Comparison of ENCODE assay signal across 12 cellular contexts in genomic region chr17:81517009-81517338, GRCh38. TPM values are rescaled to one million over a fixed set of nuclear protein-coding genes. Genes with fewer than 3 reads are reported as not detected.
DNase-seq lines count a peak whose midpoint lies in the region; ATAC-seq, FAIRE-seq and TF ChIP-seq lines count a peak whose summit lies in the region.
"Had no signal": no experiment of that assay in that cellular context is flagged by ENCODE, and none has a peak within 500 bp of the region (broad histone marks: within the 10 kb centered on the region; RNA-seq: fewer than 3 reads in every experiment).

No MANE protein-coding gene starts in this region.

- TF ChIP-seq POLR2A in esophagus muscularis mucosa (IDR thresholded peaks at IDR 0.05; ENCODE audit: low read depth) (no peak), ovary (IDR thresholded peaks at IDR 0.05) (no peak)

- no peak for DNase-seq in CD4-positive, alpha-beta T cell
- DNase-seq in Panc1 (ENCODE audit: low read depth, low spot score): no peak
- no peak for DNase-seq in esophagus muscularis mucosa (ENCODE audit: extremely low spot score)
- no peak for DNase-seq in ovary
- no peak for DNase-seq in NCI-H526 (lab: John Stamatoyannopoulos, UW)
- DNase-seq in small intestine: no peak
- DNase-seq: activated naive CD4-positive, alpha-beta T cell treated with anti-CD3 and anti-CD28 coated beads for 36 hours; DMS79 treated with DMSO at 0.1 percent for 48 hours; NCI-H1436 treated with DMSO at 0.1 percent for 48 hours had no signal

- in situ Hi-C loops in Panc1 (cut with HindIII; ENCODE audit: low pct_unique_long_range_greater_than_20kb, low sequenced_read_pairs): no loop called here

- WGBS in esophagus muscularis mucosa: 67% methylated on average over 7 of the region's 9 CpGs
- whole genome bisulfite sequencing in ovary, 3 donors: 72 to 79% (median 78%) methylated on average over 9 of the region's 9 CpGs
- 76 to 91% (median 87%) methylated on average over 8 to 9 of the region's 9 CpGs for WGBS in small intestine, 3 donors

- intact Hi-C loops in CD4-positive, alpha-beta T cell (cut with DNase I, micrococcal nuclease): loop anchor here in 1 of 2 experiments (10.0 kb wide), 4 partner anchors 222 to 1252 kb away; partner anchors contain the start of genes P4HB, RNF213 and SLC38A10
- intact Hi-C loops in Panc1 (cut with micrococcal nuclease; ENCODE audit: unreplicated experiment) (loop anchor here (5.0 kb wide), 1 partner anchor 125 kb away; no protein-coding TSS in a partner anchor), esophagus muscularis mucosa (cut with DNase I) (loop anchor here (5.0 kb wide), 1 partner anchor 35 kb away; the partner anchor contains the start of gene FAAP100), ovary (cut with DNase I) (no loop called here)

- H3K9me3 ChIP-seq in CD4-positive, alpha-beta T cell (ENCODE audit: control insufficient read depth, low read length): no peaks in the 10 kb centered on the region
- H3K9me3 ChIP-seq in Panc1 (ENCODE audit: control insufficient read depth, insufficient read depth, low read depth, low read length) (no peaks in the 10 kb centered on the region), esophagus muscularis mucosa (no peaks in the 10 kb centered on the region), ovary (no peaks in the 10 kb centered on the region), small intestine (ENCODE audit: control insufficient read depth, low read depth) (no peaks in the 10 kb centered on the region)
- H3K9me3 ChIP-seq: neutrophil had no signal

- no peaks in the 10 kb centered on the region for H3K27me3 ChIP-seq in CD4-positive, alpha-beta T cell (ENCODE audit: control insufficient read depth, insufficient read depth, low read length)
- no peaks in the 10 kb centered on the region for H3K27me3 ChIP-seq in Panc1 (ENCODE audit: control insufficient read depth, insufficient read depth, low read length)
- H3K27me3 ChIP-seq in esophagus muscularis mucosa: peaks cover 0 to 5% (median 0%) of the 10 kb centered on the region in 4 donors
- H3K27me3 ChIP-seq in ovary: no peaks in the 10 kb centered on the region
- H3K27me3 ChIP-seq in small intestine (ENCODE audit: control insufficient read depth in 2 of 2, insufficient read depth in 2 of 2, low read length in 2 of 2): no peaks in the 10 kb centered on the region

- FAIRE-seq in small intestine (lab: Jason Lieb, UNC): no peak

- H3K27me3 Mint-ChIP-seq in CD4-positive, alpha-beta T cell: no peaks in the 10 kb centered on the region

- POLR2A ChIA-PET in CD4-positive, alpha-beta T cell (lab: Charles Lee): interaction anchor here (9.3 kb wide), 1 partner anchor 35 kb away, joined by 93 read pairs; the partner anchor contains the start of gene FAAP100
- POLR2A ChIA-PET in Panc1 (lab: Charles Lee): interaction anchor here (0.6 kb wide), 1 partner anchor 11 kb away, joined by 6 read pairs; no protein-coding TSS in a partner anchor

- H3K4me1 Mint-ChIP-seq in CD4-positive, alpha-beta T cell (ENCODE audit: low read depth): peaks cover 24% of the 10 kb centered on the region

- H3K36me3 ChIP-seq in Panc1 (ENCODE audit: control insufficient read depth, insufficient read depth, low read length) (peaks cover 4% of the 10 kb centered on the region; the same call in 1 of the 2 replicates), esophagus muscularis mucosa (peaks cover 1 to 6% (median 3%) of the 10 kb centered on the region in 4 donors), ovary (no peaks in the 10 kb centered on the region), small intestine (ENCODE audit: control insufficient read depth in 2 of 2, insufficient read depth in 2 of 2, low read length in 2 of 2) (no peaks in the 10 kb centered on the region)

- H3K9me3 Mint-ChIP-seq in CD4-positive, alpha-beta T cell: no peaks in the 10 kb centered on the region
- H3K9me3 Mint-ChIP-seq: activated naive CD4-positive, alpha-beta T cell treated with anti-CD3 and anti-CD28 coated beads for 36 hours had no signal

- ATAC-seq in CD4-positive, alpha-beta T cell (ENCODE audit: poor library complexity): no peak
- ATAC-seq in Panc1 (no peak), GM18519 (IDR thresholded peaks at IDR 0.05; ENCODE audit: low FRiP score, unreplicated experiment) (no peak), GM21423 (IDR thresholded peaks at IDR 0.05; ENCODE audit: unreplicated experiment) (no peak)

- H3K4me3 ChIP-seq in Panc1 (ENCODE audit: low read depth in 2 of 2, low read length in 2 of 2): peak overlapping the region; percentile 68 to 82
- peak overlapping the region; percentile 88 to 94 (median 91) for H3K4me3 ChIP-seq in esophagus muscularis mucosa
- peak overlapping the region; percentile 93 for H3K4me3 ChIP-seq in ovary
- H3K4me3 ChIP-seq in small intestine (ENCODE audit: low read depth in 1 of 2, low read length in 2 of 2): no peak overlapping the region

- TF ChIP-seq CTCF in CD4-positive, alpha-beta T cell (IDR thresholded peaks at IDR 0.05): no peak
- no peak for TF ChIP-seq CTCF in Panc1 (IDR thresholded peaks at IDR 0.05)
- TF ChIP-seq CTCF in esophagus muscularis mucosa (IDR thresholded peaks at IDR 0.05): no peak
- no peak for TF ChIP-seq CTCF in ovary (IDR thresholded peaks at IDR 0.05)

- peak overlapping the region; percentile 38 for H3K4me3 Mint-ChIP-seq in CD4-positive, alpha-beta T cell

- H3K4me1 ChIP-seq in Panc1 (ENCODE audit: control insufficient read depth, insufficient read depth, low read length) (peaks cover 36% of the 10 kb centered on the region), esophagus muscularis mucosa (peaks cover 48 to 60% (median 53%) of the 10 kb centered on the region in 4 donors), ovary (ENCODE audit: insufficient read depth) (peaks cover 18% of the 10 kb centered on the region), small intestine (ENCODE audit: control insufficient read depth in 2 of 2, insufficient read depth in 1 of 2, low read depth in 1 of 2, low read length in 1 of 2) (peaks cover 0 to 9% of the 10 kb centered on the region in 2 donors)

- peaks cover 8% of the 10 kb centered on the region for H3K36me3 Mint-ChIP-seq in CD4-positive, alpha-beta T cell (ENCODE audit: low read depth)

- CTCF ChIA-PET in CD4-positive, alpha-beta T cell (lab: Charles Lee): no interaction called here
- CTCF ChIA-PET in Panc1 (lab: Charles Lee): no interaction called here

- H3K27ac ChIP-seq in CD4-positive, alpha-beta T cell (ENCODE audit: low read depth, low read length): peak overlapping the region; percentile 7
- peak overlapping the region; percentile 93 for H3K27ac ChIP-seq in Panc1 (ENCODE audit: low read length)
- H3K27ac ChIP-seq in esophagus muscularis mucosa (replicated peaks in 1 of 4): peak overlapping the region; percentile 100
- H3K27ac ChIP-seq in ovary: no peak overlapping the region
- H3K27ac ChIP-seq in small intestine (ENCODE audit: low read depth in 1 of 2, low read length in 1 of 2): peak overlapping the region in 1 of 2 donors; percentile 28

- no peak overlapping the region for H3K27ac Mint-ChIP-seq in CD4-positive, alpha-beta T cell
- H3K27ac Mint-ChIP-seq: activated naive CD4-positive, alpha-beta T cell treated with anti-CD3 and anti-CD28 coated beads for 36 hours had no signal

- BruUV-seq in Panc1 (replicated peaks; lab: Mats Ljungman, UMichigan): no TSS peak

- TF ChIP-seq EP300 in esophagus muscularis mucosa (IDR thresholded peaks at IDR 0.05) (no peak), ovary (IDR thresholded peaks at IDR 0.05) (no peak)

RNA-seq across cellular contexts. Expression of gene ACTG1, which starts 4.4 kb away (rescaled TPM):
- 1,000 to 10,000 TPM; 1,296 to 1,318 TPM for total RNA-seq in CD4-positive, alpha-beta T cell
- total RNA-seq in Panc1 (2021; ENCODE audit: unreplicated experiment): 4,502 TPM
- 6,760 TPM for polyA plus RNA-seq in Panc1 (2012; ENCODE audit: insufficient read length)
- total RNA-seq in esophagus muscularis mucosa: 1,000 to 10,000 TPM in 3 of 4 donors, 100 to 1,000 TPM in 1; 972 to 1,850 (median 1,126) TPM
- 1,000 to 10,000 TPM; 3,016 to 5,681 (median 4,174) TPM for total RNA-seq in ovary
- 1,000 to 10,000 TPM; 1,825 to 3,391 TPM for polyA plus RNA-seq in ovary
- polyA plus RNA-seq in small intestine: 1,000 to 10,000 TPM; 1,318 to 3,459 (median 1,629) TPM

RNA-seq across cellular contexts. Expression of gene FSCN2, which starts 11.2 kb away (rescaled TPM):
- 1 to 10 TPM; 1.0 to 1.1 TPM for total RNA-seq in CD4-positive, alpha-beta T cell
- total RNA-seq in Panc1 (2021; ENCODE audit: unreplicated experiment): 1.2 TPM
- 9.6 TPM for polyA plus RNA-seq in Panc1 (2012; ENCODE audit: insufficient read length)
- 1 to 10 TPM; 1.2 to 2.4 (median 1.7) TPM for total RNA-seq in esophagus muscularis mucosa
- 1 to 10 TPM; 1.8 to 6.4 (median 3.9) TPM for total RNA-seq in ovary
- 1 to 10 TPM in 1 of 2 donors, under 1 TPM in 1; 0.13 to 1.6 TPM for polyA plus RNA-seq in ovary
- polyA plus RNA-seq in small intestine: 1 to 10 TPM in 1 of 3 donors, not detected in 2; 1.3 TPM
- total RNA-seq: activated naive CD4-positive, alpha-beta T cell treated with anti-CD3 and anti-CD28 coated beads for 36 hours had no signal

RNA-seq across cellular contexts. Expression of gene FAAP100, which starts 35.2 kb away (rescaled TPM):
- total RNA-seq in CD4-positive, alpha-beta T cell: 10 to 100 TPM; 18.7 to 19.7 TPM
- 265 TPM for total RNA-seq in Panc1 (2021; ENCODE audit: unreplicated experiment)
- polyA plus RNA-seq in Panc1 (2012; ENCODE audit: insufficient read length): 232 TPM
- total RNA-seq in esophagus muscularis mucosa: 10 to 100 TPM; 13.7 to 33.3 (median 18.6) TPM
- total RNA-seq in ovary: 10 to 100 TPM; 14.9 to 29.1 (median 25.1) TPM
- polyA plus RNA-seq in ovary: 10 to 100 TPM in 1 of 2 donors, under 1 TPM in 1; 0.77 to 19.7 TPM
- 10 to 100 TPM; 24.5 to 30.2 (median 29.2) TPM for polyA plus RNA-seq in small intestine

Comparison
In these comparisons a context has a peak if more than half of its experiments do, and no peak if none do; other contexts are left out.
1. H3K27ac ChIP-seq: peak in CD4-positive, alpha-beta T cell (single experiment), Panc1 (single experiment) and esophagus muscularis mucosa (4 of 4); none in ovary (0 of 2).
2. H3K4me3 ChIP-seq: peak in Panc1 (2 of 2), esophagus muscularis mucosa (4 of 4) and ovary (single experiment); none in small intestine (0 of 2).
3. intact Hi-C loops: an anchor here in Panc1 (5.0 kb wide) and esophagus muscularis mucosa (5.0 kb wide); none called in ovary.